ENCODE assay signal across 1 cellular context in genomic region chr19:49155830-49156346, GRCh38.
TF ChIP-seq lines count a peak whose summit lies in the region.

No MANE protein-coding gene starts in this region.

TF ChIP-seq in K562, 482 proteins besides CTCF, POLR2A, EP300 and RAD21 (continued from another document):
- TF ChIP-seq ATF1 (CRISPR knock-in tag; IDR thresholded peaks at IDR 0.05): no peak
- 0 out of 2 replicates have a peak, but pooled peaks have one; percentile 17 for TF ChIP-seq ATF1 (tag; IDR thresholded peaks at IDR 0.05)
- TF ChIP-seq POLR2AphosphoS5 (IDR thresholded peaks at IDR 0.05; ENCODE audit: control insufficient read depth, insufficient read depth, low read depth, low read length): 0 out of 2 replicates have a peak, but pooled peaks have one; percentile 31
- TF ChIP-seq NR2C1 (IDR thresholded peaks at IDR 0.05): no peak
- peak; percentile 43; the same call in 1 of the 2 replicates for TF ChIP-seq NR2C1 (tag; IDR thresholded peaks at IDR 0.05)
